Comparison of ENCODE assay signal across 12 cellular contexts in the genomic region with DNA sequence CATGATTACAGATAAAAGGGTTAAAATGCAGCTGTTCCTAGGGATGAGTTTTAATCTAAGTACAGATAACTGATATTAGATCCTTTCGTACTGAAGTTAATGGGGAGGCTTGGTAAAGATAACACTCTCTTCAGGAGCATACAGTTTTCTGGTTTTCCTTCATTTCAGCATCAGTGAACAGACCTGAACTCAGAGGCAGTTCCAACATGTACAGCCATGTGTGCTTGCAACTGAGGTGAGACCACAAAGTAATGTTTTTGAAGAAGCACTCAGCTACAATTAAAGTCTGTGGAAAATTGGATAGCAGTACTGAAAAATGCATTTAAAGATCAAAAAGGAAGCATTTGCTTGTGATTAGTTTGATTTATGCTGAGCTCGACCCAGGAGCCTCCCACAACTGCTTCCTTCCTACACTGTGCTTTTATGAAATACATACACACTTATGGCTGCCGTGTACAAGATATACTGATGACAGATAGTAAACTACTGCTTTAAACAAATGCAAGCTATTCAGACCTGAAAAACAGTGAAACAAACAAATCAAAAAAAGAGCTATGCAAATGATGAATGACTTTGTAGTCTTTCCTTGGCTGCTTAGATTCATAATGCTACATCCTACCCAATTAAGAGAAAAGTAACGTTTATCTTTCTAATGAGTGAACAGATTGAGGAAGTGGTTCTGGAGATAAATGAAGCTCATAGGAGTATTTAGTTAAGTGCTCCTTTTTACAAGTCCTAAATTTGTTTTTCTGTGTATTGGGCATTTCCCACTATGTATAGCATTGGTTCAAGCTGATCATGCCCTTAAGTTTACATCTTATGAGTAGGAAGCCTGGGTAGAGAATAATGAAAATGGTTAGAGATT.
A peak's percentile ranks its signal among the peaks of the same experiment; 100 is the strongest.
DNase-seq lines count a peak whose midpoint lies in the region; ATAC-seq and TF ChIP-seq lines count a peak whose summit lies in the region.
"Had no signal": no experiment of that assay in that cellular context is flagged by ENCODE, and none has a peak within 500 bp of the region (broad histone marks: within the 10 kb centered on the region; RNA-seq: fewer than 3 reads in every experiment).

No MANE protein-coding gene starts in this region.

- H3K27me3 Mint-ChIP-seq in chondrocyte (ENCODE audit: low read depth) (no peaks in the 10 kb centered on the region), type B pancreatic cell (no peaks in the 10 kb centered on the region)
- H3K27me3 Mint-ChIP-seq: activated CD8-positive, alpha-beta T cell treated with anti-CD3 and anti-CD28 coated beads for 36 hours had no signal

- no peak for DNase-seq in heart right ventricle
- DNase-seq in right cardiac atrium: no peak
- no peak for DNase-seq in chondrocyte (ENCODE audit: low spot score)
- DNase-seq in type B pancreatic cell (ENCODE audit: extremely low spot score, unreplicated experiment): no peak
- DNase-seq in iPS-NIHi11 (ENCODE audit: low spot score): no peak
- DNase-seq in glomerular visceral epithelial cell (ENCODE audit: extremely low spot score): no peak
- no peak for DNase-seq in DMS 273 treated with DMSO at 0.1 percent for 48 hours (lab: John Stamatoyannopoulos, UW)
- DNase-seq: activated CD8-positive, alpha-beta T cell treated with anti-CD3 and anti-CD28 coated beads for 36 hours; effector CD8-positive, alpha-beta T cell; NCI-H510A treated with DMSO at 0.1 percent for 48 hours had no signal

- TF ChIP-seq CTCF in heart right ventricle (IDR thresholded peaks at IDR 0.05) (no peak), chondrocyte (IDR thresholded peaks at IDR 0.05) (no peak), type B pancreatic cell (conservative IDR thresholded peaks at IDR 0.05) (no peak)

- peaks cover 91% of the 10 kb centered on the region for H3K4me1 Mint-ChIP-seq in chondrocyte (ENCODE audit: low read depth)
- peaks cover 31% of the 10 kb centered on the region for H3K4me1 Mint-ChIP-seq in type B pancreatic cell (ENCODE audit: unreplicated experiment)

- intact Hi-C loops in heart right ventricle (cut with DNase I): loop anchor here in 1 of 10 donors (5.0 kb wide), 1 partner anchor 68 kb away; a partner anchor contains a TSS
- intact Hi-C loops in right cardiac atrium (cut with DNase I): loop anchor here in 1 of 4 donors (10.0 kb wide), 1 partner anchor 55 kb away; no protein-coding TSS in a partner anchor

- WGBS in heart right ventricle, 2 donors: 23 to 26% methylated on average over 4 of the region's 4 CpGs
- 30% methylated on average over 4 of the region's 4 CpGs for WGBS in right cardiac atrium

- H3K9me3 Mint-ChIP-seq in chondrocyte (ENCODE audit: low read depth) (no peaks in the 10 kb centered on the region), type B pancreatic cell (no peaks in the 10 kb centered on the region)
- H3K9me3 Mint-ChIP-seq: activated CD8-positive, alpha-beta T cell treated with anti-CD3 and anti-CD28 coated beads for 36 hours had no signal

- H3K4me3 Mint-ChIP-seq in chondrocyte (ENCODE audit: unreplicated experiment) (no peak overlapping the region), type B pancreatic cell (no peak overlapping the region)
- H3K4me3 Mint-ChIP-seq: activated CD8-positive, alpha-beta T cell treated with anti-CD3 and anti-CD28 coated beads for 36 hours had no signal

- H3K36me3 Mint-ChIP-seq in chondrocyte (ENCODE audit: low read depth): peaks cover 8% of the 10 kb centered on the region
- peaks cover 5% of the 10 kb centered on the region for H3K36me3 Mint-ChIP-seq in type B pancreatic cell

- H3K4me1 ChIP-seq in heart right ventricle (peaks cover 13 to 98% (median 86%) of the 10 kb centered on the region in 9 donors), right cardiac atrium (ENCODE audit: control insufficient read depth, insufficient read depth, low read length) (peaks cover 7% of the 10 kb centered on the region)

- H3K27me3 ChIP-seq in heart right ventricle (no peaks in the 10 kb centered on the region), right cardiac atrium (ENCODE audit: control insufficient read depth, insufficient read depth) (no peaks in the 10 kb centered on the region)

- H3K27ac Mint-ChIP-seq in chondrocyte (ENCODE audit: unreplicated experiment): peak overlapping the region; percentile 95
- peak overlapping the region; percentile 26 for H3K27ac Mint-ChIP-seq in type B pancreatic cell
- H3K27ac Mint-ChIP-seq: activated CD8-positive, alpha-beta T cell treated with anti-CD3 and anti-CD28 coated beads for 36 hours had no signal

- H3K9me3 ChIP-seq in heart right ventricle (no peaks in the 10 kb centered on the region), right cardiac atrium (ENCODE audit: control insufficient read depth, low read length) (no peaks in the 10 kb centered on the region)

- H3K36me3 ChIP-seq in heart right ventricle: peaks cover 0 to 25% (median 0%) of the 10 kb centered on the region in 9 donors

- H3K27ac ChIP-seq in heart right ventricle (peak overlapping the region in 6 of 10 donors; percentile 25 to 74 (median 56)), right cardiac atrium (ENCODE audit: low read length) (no peak overlapping the region)

- peak in 1 of 8 donors; percentile 32 for ATAC-seq in heart right ventricle
- ATAC-seq in right cardiac atrium: no peak
- peak; percentile 51 for ATAC-seq in HG03378 (IDR thresholded peaks at IDR 0.05; ENCODE audit: unreplicated experiment)
- ATAC-seq: activated CD8-positive, alpha-beta T cell treated with anti-CD3 and anti-CD28 coated beads for 36 hours had no signal

- H3K4me3 ChIP-seq in heart right ventricle (no peak overlapping the region), right cardiac atrium (ENCODE audit: low read length) (no peak overlapping the region)
- H3K4me3 ChIP-seq: skin epidermis had no signal
